In the genomic region with DNA sequence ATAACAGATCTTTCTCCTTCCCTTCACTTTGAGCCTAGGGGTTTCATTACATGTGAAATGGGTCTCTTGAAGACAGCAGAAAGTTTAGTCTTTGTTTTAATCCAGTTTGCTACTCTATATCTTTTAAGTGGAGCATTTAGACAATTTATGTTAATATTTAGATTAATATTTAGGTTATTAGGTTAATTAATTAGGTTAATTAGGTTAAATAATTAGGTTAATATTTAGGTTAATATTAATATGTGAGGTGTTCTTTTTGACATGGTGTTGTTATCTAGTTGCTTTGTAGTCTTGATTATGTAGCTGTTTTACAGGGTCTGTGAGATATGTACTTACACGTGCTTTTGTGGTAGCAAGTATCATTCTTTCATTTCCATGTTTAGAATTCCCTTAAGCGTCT, we compare ENCODE assay signal across 1 cellular context.
A peak's percentile ranks its signal among the peaks of the same experiment; 100 is the strongest.
TF ChIP-seq lines count a peak whose summit lies in the region.

No MANE protein-coding gene starts in this region.

TF ChIP-seq in WTC11, 78 proteins besides CTCF, POLR2A, EP300 and RAD21:
- TF ChIP-seq, protein P1, sequence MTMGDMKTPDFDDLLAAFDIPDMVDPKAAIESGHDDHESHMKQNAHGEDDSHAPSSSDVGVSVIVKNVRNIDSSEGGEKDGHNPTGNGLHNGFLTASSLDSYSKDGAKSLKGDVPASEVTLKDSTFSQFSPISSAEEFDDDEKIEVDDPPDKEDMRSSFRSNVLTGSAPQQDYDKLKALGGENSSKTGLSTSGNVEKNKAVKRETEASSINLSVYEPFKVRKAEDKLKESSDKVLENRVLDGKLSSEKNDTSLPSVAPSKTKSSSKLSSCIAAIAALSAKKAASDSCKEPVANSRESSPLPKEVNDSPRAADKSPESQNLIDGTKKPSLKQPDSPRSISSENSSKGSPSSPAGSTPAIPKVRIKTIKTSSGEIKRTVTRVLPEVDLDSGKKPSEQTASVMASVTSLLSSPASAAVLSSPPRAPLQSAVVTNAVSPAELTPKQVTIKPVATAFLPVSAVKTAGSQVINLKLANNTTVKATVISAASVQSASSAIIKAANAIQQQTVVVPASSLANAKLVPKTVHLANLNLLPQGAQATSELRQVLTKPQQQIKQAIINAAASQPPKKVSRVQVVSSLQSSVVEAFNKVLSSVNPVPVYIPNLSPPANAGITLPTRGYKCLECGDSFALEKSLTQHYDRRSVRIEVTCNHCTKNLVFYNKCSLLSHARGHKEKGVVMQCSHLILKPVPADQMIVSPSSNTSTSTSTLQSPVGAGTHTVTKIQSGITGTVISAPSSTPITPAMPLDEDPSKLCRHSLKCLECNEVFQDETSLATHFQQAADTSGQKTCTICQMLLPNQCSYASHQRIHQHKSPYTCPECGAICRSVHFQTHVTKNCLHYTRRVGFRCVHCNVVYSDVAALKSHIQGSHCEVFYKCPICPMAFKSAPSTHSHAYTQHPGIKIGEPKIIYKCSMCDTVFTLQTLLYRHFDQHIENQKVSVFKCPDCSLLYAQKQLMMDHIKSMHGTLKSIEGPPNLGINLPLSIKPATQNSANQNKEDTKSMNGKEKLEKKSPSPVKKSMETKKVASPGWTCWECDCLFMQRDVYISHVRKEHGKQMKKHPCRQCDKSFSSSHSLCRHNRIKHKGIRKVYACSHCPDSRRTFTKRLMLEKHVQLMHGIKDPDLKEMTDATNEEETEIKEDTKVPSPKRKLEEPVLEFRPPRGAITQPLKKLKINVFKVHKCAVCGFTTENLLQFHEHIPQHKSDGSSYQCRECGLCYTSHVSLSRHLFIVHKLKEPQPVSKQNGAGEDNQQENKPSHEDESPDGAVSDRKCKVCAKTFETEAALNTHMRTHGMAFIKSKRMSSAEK (CRISPR knock-in tag; IDR thresholded peaks at IDR 0.05; ENCODE audit: borderline replicate concordance), result no peak
- TF ChIP-seq, protein P2, sequence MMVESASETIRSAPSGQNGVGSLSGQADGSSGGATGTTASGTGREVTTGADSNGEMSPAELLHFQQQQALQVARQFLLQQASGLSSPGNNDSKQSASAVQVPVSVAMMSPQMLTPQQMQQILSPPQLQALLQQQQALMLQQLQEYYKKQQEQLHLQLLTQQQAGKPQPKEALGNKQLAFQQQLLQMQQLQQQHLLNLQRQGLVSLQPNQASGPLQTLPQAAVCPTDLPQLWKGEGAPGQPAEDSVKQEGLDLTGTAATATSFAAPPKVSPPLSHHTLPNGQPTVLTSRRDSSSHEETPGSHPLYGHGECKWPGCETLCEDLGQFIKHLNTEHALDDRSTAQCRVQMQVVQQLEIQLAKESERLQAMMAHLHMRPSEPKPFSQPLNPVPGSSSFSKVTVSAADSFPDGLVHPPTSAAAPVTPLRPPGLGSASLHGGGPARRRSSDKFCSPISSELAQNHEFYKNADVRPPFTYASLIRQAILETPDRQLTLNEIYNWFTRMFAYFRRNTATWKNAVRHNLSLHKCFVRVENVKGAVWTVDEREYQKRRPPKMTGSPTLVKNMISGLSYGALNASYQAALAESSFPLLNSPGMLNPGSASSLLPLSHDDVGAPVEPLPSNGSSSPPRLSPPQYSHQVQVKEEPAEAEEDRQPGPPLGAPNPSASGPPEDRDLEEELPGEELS (CRISPR knock-in tag; IDR thresholded peaks at IDR 0.05), result no peak
- TF ChIP-seq, protein P3, sequence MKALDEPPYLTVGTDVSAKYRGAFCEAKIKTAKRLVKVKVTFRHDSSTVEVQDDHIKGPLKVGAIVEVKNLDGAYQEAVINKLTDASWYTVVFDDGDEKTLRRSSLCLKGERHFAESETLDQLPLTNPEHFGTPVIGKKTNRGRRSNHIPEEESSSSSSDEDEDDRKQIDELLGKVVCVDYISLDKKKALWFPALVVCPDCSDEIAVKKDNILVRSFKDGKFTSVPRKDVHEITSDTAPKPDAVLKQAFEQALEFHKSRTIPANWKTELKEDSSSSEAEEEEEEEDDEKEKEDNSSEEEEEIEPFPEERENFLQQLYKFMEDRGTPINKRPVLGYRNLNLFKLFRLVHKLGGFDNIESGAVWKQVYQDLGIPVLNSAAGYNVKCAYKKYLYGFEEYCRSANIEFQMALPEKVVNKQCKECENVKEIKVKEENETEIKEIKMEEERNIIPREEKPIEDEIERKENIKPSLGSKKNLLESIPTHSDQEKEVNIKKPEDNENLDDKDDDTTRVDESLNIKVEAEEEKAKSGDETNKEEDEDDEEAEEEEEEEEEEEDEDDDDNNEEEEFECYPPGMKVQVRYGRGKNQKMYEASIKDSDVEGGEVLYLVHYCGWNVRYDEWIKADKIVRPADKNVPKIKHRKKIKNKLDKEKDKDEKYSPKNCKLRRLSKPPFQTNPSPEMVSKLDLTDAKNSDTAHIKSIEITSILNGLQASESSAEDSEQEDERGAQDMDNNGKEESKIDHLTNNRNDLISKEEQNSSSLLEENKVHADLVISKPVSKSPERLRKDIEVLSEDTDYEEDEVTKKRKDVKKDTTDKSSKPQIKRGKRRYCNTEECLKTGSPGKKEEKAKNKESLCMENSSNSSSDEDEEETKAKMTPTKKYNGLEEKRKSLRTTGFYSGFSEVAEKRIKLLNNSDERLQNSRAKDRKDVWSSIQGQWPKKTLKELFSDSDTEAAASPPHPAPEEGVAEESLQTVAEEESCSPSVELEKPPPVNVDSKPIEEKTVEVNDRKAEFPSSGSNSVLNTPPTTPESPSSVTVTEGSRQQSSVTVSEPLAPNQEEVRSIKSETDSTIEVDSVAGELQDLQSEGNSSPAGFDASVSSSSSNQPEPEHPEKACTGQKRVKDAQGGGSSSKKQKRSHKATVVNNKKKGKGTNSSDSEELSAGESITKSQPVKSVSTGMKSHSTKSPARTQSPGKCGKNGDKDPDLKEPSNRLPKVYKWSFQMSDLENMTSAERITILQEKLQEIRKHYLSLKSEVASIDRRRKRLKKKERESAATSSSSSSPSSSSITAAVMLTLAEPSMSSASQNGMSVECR (CRISPR knock-in tag; IDR thresholded peaks at IDR 0.05; ENCODE audit: borderline replicate concordance), result no peak
- TF ChIP-seq ESRRA (CRISPR knock-in tag; IDR thresholded peaks at IDR 0.05; ENCODE audit: borderline replicate concordance), result no peak
- TF ChIP-seq, protein P4, sequence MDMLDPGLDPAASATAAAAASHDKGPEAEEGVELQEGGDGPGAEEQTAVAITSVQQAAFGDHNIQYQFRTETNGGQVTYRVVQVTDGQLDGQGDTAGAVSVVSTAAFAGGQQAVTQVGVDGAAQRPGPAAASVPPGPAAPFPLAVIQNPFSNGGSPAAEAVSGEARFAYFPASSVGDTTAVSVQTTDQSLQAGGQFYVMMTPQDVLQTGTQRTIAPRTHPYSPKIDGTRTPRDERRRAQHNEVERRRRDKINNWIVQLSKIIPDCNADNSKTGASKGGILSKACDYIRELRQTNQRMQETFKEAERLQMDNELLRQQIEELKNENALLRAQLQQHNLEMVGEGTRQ (CRISPR knock-in tag; IDR thresholded peaks at IDR 0.05), result no peak
- peak; percentile 69; the same call in 1 of the 2 replicates for TF ChIP-seq HMGA2 (CRISPR knock-in tag; IDR thresholded peaks at IDR 0.05)
